In the genomic region with DNA sequence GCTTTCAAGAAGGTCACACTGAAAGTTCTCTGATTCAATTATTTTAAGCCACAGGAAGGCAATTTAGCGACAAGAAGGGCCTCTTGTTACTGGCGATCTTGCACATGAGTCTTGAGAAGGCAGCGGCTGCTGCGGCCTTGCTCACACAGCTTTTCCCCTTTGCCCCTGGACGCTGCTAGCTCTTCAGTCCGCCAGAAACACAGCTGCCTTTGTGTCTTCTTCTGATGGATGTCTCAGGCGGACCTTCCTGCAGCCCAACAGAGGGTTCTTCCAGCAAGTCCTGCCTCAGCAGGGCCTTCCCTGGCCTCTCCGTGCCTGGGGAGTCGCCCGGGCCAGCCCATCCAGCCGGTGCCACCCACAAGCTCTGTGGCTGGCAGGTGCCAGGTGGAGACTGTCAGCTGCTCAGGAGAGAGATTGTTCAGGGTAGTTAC, we compare ENCODE assay signal across 28 cellular contexts. TPM values are rescaled to one million over a fixed set of nuclear protein-coding genes. Genes with fewer than 3 reads are reported as not detected.
DNase-seq lines count a peak whose midpoint lies in the region; ATAC-seq, FAIRE-seq and TF ChIP-seq lines count a peak whose summit lies in the region.
"Had no signal": no experiment of that assay in that cellular context is flagged by ENCODE, and none has a peak within 500 bp of the region (broad histone marks: within the 10 kb centered on the region; RNA-seq: fewer than 3 reads in every experiment).

No MANE protein-coding gene starts in this region.

- H3K23ac ChIP-seq in H1 (ENCODE audit: insufficient read length) = no peak overlapping the region

- no peak for ATAC-seq in HG02938 (IDR thresholded peaks at IDR 0.05; ENCODE audit: unreplicated experiment)
- ATAC-seq: activated CD4-positive, alpha-beta T cell treated with anti-CD3 and anti-CD28 coated beads for 36 hours; activated naive CD4-positive, alpha-beta T cell treated with anti-CD3 and anti-CD28 coated beads, Interleukin-2, amount 50 U/mL, for 72 hours; GM12878; naive thymus-derived CD8-positive, alpha-beta T cell; stimulated activated memory B cell treated with anti-CD40 and anti-IgM and Interleukin-4, amounts not matched to agents 10 μg/mL and 1 μg/mL and 100 μg/mL, for 72 hours had no signal

- H3K27me3 Mint-ChIP-seq in nephron (ENCODE audit: low read depth) = peaks cover 10% of the 10 kb centered on the region

- no peak overlapping the region for H4K91ac ChIP-seq in H1 (replicated peaks; ENCODE audit: insufficient read length, low read length)

- no peak for TF ChIP-seq CTCF in H1 (IDR thresholded peaks at IDR 0.05; ENCODE audit: control extremely low read depth in 1 of 3, insufficient read depth in 1 of 3, low read depth in 1 of 3, low read length in 3 of 3)
- TF ChIP-seq CTCF in nephron (IDR thresholded peaks at IDR 0.05; ENCODE audit: unreplicated experiment in 3 of 3) = no peak

- no peak for TF ChIP-seq RAD21 in H1 (IDR thresholded peaks at IDR 0.05 in 1 of 2, conservative IDR thresholded peaks at IDR 0.05 in 1 of 2; ENCODE audit: low read depth in 2 of 2, low read length in 2 of 2)

- no peaks in the 10 kb centered on the region; a peak in 1 of 7 replicates for H3K27me3 ChIP-seq in H1 (replicated peaks in 1 of 4; ENCODE audit: control insufficient read depth in 3 of 4, extremely low read depth in 1 of 4, insufficient read depth in 3 of 4, low read length in 3 of 4)
- H3K27me3 ChIP-seq: ascending aorta, tibial artery had no signal

- DNase-seq in RPMI7951 (ENCODE audit: low read depth) (peak; percentile 42), H1 (ENCODE audit: low read depth in 1 of 2, low spot score in 2 of 2) (no peak), substantia nigra (lab: John Stamatoyannopoulos, UW) (peak in 5 of 49 donors; percentile 6 to 22 (median 8)), DMS79 (lab: John Stamatoyannopoulos, UW) (no peak), DMS153 (lab: John Stamatoyannopoulos, UW) (no peak)
- DNase-seq: activated CD4-positive, alpha-beta T cell treated with anti-CD3 and anti-CD28 coated beads for 36 hours; CD4-positive, alpha-beta memory T cell; effector CD4-positive, alpha-beta T cell; KG1; kidney glomerular epithelial cell; naive thymus-derived CD8-positive, alpha-beta T cell; NCI-H1436 treated with DMSO at 0.1 percent for 48 hours; NCI-H2227 treated with DMSO at 0.1 percent for 48 hours; NCI-H774; SIG-M5; stimulated activated CD4-positive, alpha-beta T cell treated with anti-CD3 and anti-CD28 coated beads, Interleukin-1b, Interleukin-23, amount 100 ng/mL, for 48 hours; T-helper 1 cell had no signal

- peaks cover 4% of the 10 kb centered on the region; the same call in 1 of the 2 replicates for H3K23me2 ChIP-seq in H1 (ENCODE audit: low read depth, low read length)

- no peak overlapping the region for H3K9ac ChIP-seq in H1 (replicated peaks in 1 of 4; ENCODE audit: extremely low read depth in 1 of 4, low read depth in 3 of 4, low read length in 3 of 4)

- no peaks in the 10 kb centered on the region for H3K36me3 Mint-ChIP-seq in nephron (ENCODE audit: low read depth)
- H3K36me3 Mint-ChIP-seq: activated naive CD4-positive, alpha-beta T cell treated with anti-CD3 and anti-CD28 coated beads, Interleukin-2, amount 50 U/mL, for 72 hours; CD4-positive, alpha-beta memory T cell; mesothelial cell of epicardium; naive thymus-derived CD8-positive, alpha-beta T cell; stimulated activated memory B cell treated with anti-CD40 and anti-IgM and Interleukin-4, amounts not matched to agents 10 μg/mL and 1 μg/mL and 100 μg/mL, for 72 hours had no signal

- no peak overlapping the region for H3K14ac ChIP-seq in H1 (ENCODE audit: insufficient read length)

- peaks cover 0 to 2% of the 10 kb centered on the region in 2 experiments for H4K20me1 ChIP-seq in H1 (replicated peaks in 1 of 2; ENCODE audit: control insufficient read depth in 1 of 2, insufficient read depth in 2 of 2, low read length in 2 of 2)

- no peak overlapping the region for H3K4me2 ChIP-seq in H1 (ENCODE audit: insufficient read depth in 1 of 2, low read depth in 2 of 2, low read length in 2 of 2)

- H3K79me2 ChIP-seq in H1 (ENCODE audit: control insufficient read depth in 1 of 2, insufficient read depth in 2 of 2, low read length in 2 of 2) = no peaks in the 10 kb centered on the region; a peak in 1 of 4 replicates

- H3K4me3 Mint-ChIP-seq in nephron = peak overlapping the region in 1 of 3 experiments; percentile 29
- H3K4me3 Mint-ChIP-seq: activated CD4-positive, alpha-beta T cell treated with anti-CD3 and anti-CD28 coated beads for 36 hours; CD4-positive, alpha-beta memory T cell; central memory CD8-positive, alpha-beta T cell; mesothelial cell of epicardium; naive thymus-derived CD8-positive, alpha-beta T cell; stimulated activated memory B cell treated with anti-CD40 and anti-IgM and Interleukin-4, amounts not matched to agents 10 μg/mL and 1 μg/mL and 100 μg/mL, for 72 hours had no signal

- H2BK20ac ChIP-seq in H1 (ENCODE audit: low read length) = peak overlapping the region; percentile 11

- no peak overlapping the region for H2BK120ac ChIP-seq in H1 (replicated peaks; ENCODE audit: low read depth, low read length)

- no peak for TF ChIP-seq EP300 in H1 (IDR thresholded peaks at IDR 0.05; ENCODE audit: borderline replicate concordance in 1 of 2, low read depth in 2 of 2, low read length in 2 of 2)

- peaks cover 6 to 24% (median 14%) of the 10 kb centered on the region in 4 experiments for H3K4me1 ChIP-seq in H1 (replicated peaks in 1 of 4; ENCODE audit: control insufficient read depth in 3 of 4, insufficient read depth in 4 of 4, low read length in 3 of 4)
- H3K4me1 ChIP-seq: ascending aorta, tibial artery had no signal

- no peak overlapping the region for H2AK5ac ChIP-seq in H1 (ENCODE audit: low read depth, low read length)

- TF ChIP-seq POLR2A in H1 (IDR thresholded peaks at IDR 0.05; ENCODE audit: control extremely low read depth in 1 of 2, low read depth in 2 of 2, low read length in 2 of 2) = no peak

- 0 out of 2 replicates have a peak overlapping the region, but pooled peaks have one; percentile 33 for H2BK15ac ChIP-seq in H1 (ENCODE audit: low read length)

- H3K56ac ChIP-seq in H1 (replicated peaks; ENCODE audit: insufficient read length, low read depth, low read length) = no peak overlapping the region

- no peak overlapping the region for H3K4me3 ChIP-seq in H1 (ENCODE audit: extremely low read depth in 1 of 4, insufficient read depth in 2 of 4, low read depth in 3 of 4, low read length in 4 of 4)
- H3K4me3 ChIP-seq: ascending aorta, GM12878, tibial artery had no signal

- peak overlapping the region; percentile 56; the same call in 1 of the 2 replicates for H3K18ac ChIP-seq in H1 (ENCODE audit: extremely low read depth, low read length)

- FAIRE-seq in H1 (lab: Jason Lieb, UNC) = no peak
- FAIRE-seq: frontal cortex, GM12878 had no signal

- no peak overlapping the region for H4K8ac ChIP-seq in H1 (ENCODE audit: extremely low read depth, insufficient read depth, low read length)

- no peaks in the 10 kb centered on the region for H3K9me3 ChIP-seq in H1 (ENCODE audit: insufficient read depth in 2 of 2, low read depth in 1 of 2, low read length in 1 of 2)
- H3K9me3 ChIP-seq: ascending aorta, tibial artery had no signal

- H2BK5ac ChIP-seq in H1 (ENCODE audit: low read depth, low read length) = no peak overlapping the region

- H3K79me1 ChIP-seq in H1 (ENCODE audit: low read depth, low read length) = peaks cover 3% of the 10 kb centered on the region; the same call in 1 of the 2 replicates

- no peak overlapping the region for H3K4ac ChIP-seq in H1 (replicated peaks; ENCODE audit: insufficient read length, low read depth, low read length)

- H3K27ac Mint-ChIP-seq in nephron = peak overlapping the region; percentile 37 to 86 (median 77)
- H3K27ac Mint-ChIP-seq: activated CD4-positive, alpha-beta T cell treated with anti-CD3 and anti-CD28 coated beads for 36 hours; activated naive CD4-positive, alpha-beta T cell treated with anti-CD3 and anti-CD28 coated beads, Interleukin-2, amount 50 U/mL, for 72 hours; CD4-positive, alpha-beta memory T cell; mesothelial cell of epicardium; naive thymus-derived CD8-positive, alpha-beta T cell; stimulated activated memory B cell treated with anti-CD40 and anti-IgM and Interleukin-4, amounts not matched to agents 10 μg/mL and 1 μg/mL and 100 μg/mL, for 72 hours had no signal

- H3K4me1 Mint-ChIP-seq in nephron = peaks cover 89% of the 10 kb centered on the region
- H3K4me1 Mint-ChIP-seq: activated CD4-positive, alpha-beta T cell treated with anti-CD3 and anti-CD28 coated beads for 36 hours; CD4-positive, alpha-beta memory T cell; central memory CD8-positive, alpha-beta T cell; naive thymus-derived CD8-positive, alpha-beta T cell; stimulated activated memory B cell treated with anti-CD40 and anti-IgM and Interleukin-4, amounts not matched to agents 10 μg/mL and 1 μg/mL and 100 μg/mL, for 72 hours had no signal

- POLR2A ChIA-PET in H1 (lab: Charles Lee; ENCODE audit: partially characterized antibody) = interaction anchor here (0.5 to 1.4 kb wide), 3 partner anchors 11 to 426 kb away, joined by 3 to 5 read pairs (median 4); no protein-coding TSS in a partner anchor

- no peaks in the 10 kb centered on the region for H3K9me3 Mint-ChIP-seq in nephron
- H3K9me3 Mint-ChIP-seq: activated naive CD4-positive, alpha-beta T cell treated with anti-CD3 and anti-CD28 coated beads, Interleukin-2, amount 50 U/mL, for 72 hours; CD4-positive, alpha-beta memory T cell; central memory CD8-positive, alpha-beta T cell; mesothelial cell of epicardium; naive thymus-derived CD8-positive, alpha-beta T cell; stimulated activated memory B cell treated with anti-CD40 and anti-IgM and Interleukin-4, amounts not matched to agents 10 μg/mL and 1 μg/mL and 100 μg/mL, for 72 hours had no signal

- CTCF ChIA-PET in H1 (lab: Charles Lee; ENCODE audit: partially characterized antibody) = interaction anchor here (0.7 to 3.2 kb wide), 23 partner anchors 10 to 200 kb away, joined by 3 to 44 read pairs (median 5); a partner anchor contains a TSS

- H3K27ac ChIP-seq in H1 (ENCODE audit: low read depth, low read length) (no peak overlapping the region; the same call in 1 of the 2 replicates), substantia nigra (ENCODE audit: low read depth, low read length, poor library complexity, severe bottlenecking) (peak overlapping the region; percentile 70)
- H3K27ac ChIP-seq: ascending aorta, tibial artery had no signal

- no peak overlapping the region for H4K5ac ChIP-seq in H1 (ENCODE audit: insufficient read length, low read depth, low read length)

- no peak overlapping the region for H2AFZ ChIP-seq in H1 (ENCODE audit: low read length)

- H2BK12ac ChIP-seq in H1 (ENCODE audit: low read depth, low read length) = 0 out of 2 replicates have a peak overlapping the region, but pooled peaks have one; percentile 60

- 89% methylated on average over 10 of the region's 11 CpGs; no CpG with 5 or more reads in 1 of the 2 experiments for WGBS in H1 (ENCODE audit: extremely low coverage in 1 of 2, insufficient coverage in 1 of 2, insufficient read length in 1 of 2, insufficient replicate concordance in 2 of 2, low coverage in 1 of 2, low lambda C conversion rate in 2 of 2, missing lambda C conversion rate in 1 of 2), 2 experiments

- H3K36me3 ChIP-seq in H1 (ENCODE audit: control insufficient read depth in 2 of 4, insufficient read depth in 4 of 4, low read length in 3 of 4) = no peaks in the 10 kb centered on the region
- H3K36me3 ChIP-seq: ascending aorta, tibial artery had no signal

RNA-seq across cellular contexts. Expression of a gene that starts 59.4 kb away (rescaled TPM):
- total RNA-seq in RPMI7951 (2014; rRNA removed; shearing (Covaris generic)) = 2.1 and 2.8 TPM in 2 replicates
- 1.9 and 2.0 TPM in 2 replicates for total RNA-seq in H1 (2021; fragmentation: NEBNext Ultra II Directional; extraction: Animal tissue kit (Norgen Biotek cat#: 25700))
- 2.0 and 2.5 TPM in 2 replicates for polyA plus RNA-seq in H1 (2011; rRNA removed)
- 1.3 TPM for polyA plus RNA-seq in H1 (2011; cell fraction: cytosol; rRNA removed)
- polyA plus RNA-seq in H1 (2011; cell fraction: nucleus; rRNA removed) = 2.1 TPM
- 2.4 to 3.4 TPM (median 2.8 TPM) in 4 replicates for polyA plus RNA-seq in H1 (2012, experiment 1 of 2)
- polyA plus RNA-seq in H1 (2012, experiment 2 of 2) = 1.4 TPM
- 0.26 TPM for polyA plus RNA-seq in H1 (2013, experiment 1 of 2)
- polyA plus RNA-seq in H1 (2013, experiment 2 of 2) = 0.24 TPM
- 1.8 and 1.9 TPM in 2 replicates for polyA minus RNA-seq in H1 (2011; rRNA and poly(A)+ RNA removed)
- 1.4 TPM for polyA minus RNA-seq in H1 (2011; cell fraction: cytosol; rRNA and poly(A)+ RNA removed)
- 5.6 TPM for polyA minus RNA-seq in H1 (2011; cell fraction: nucleus; rRNA and poly(A)+ RNA removed)
- total RNA-seq: activated CD4-positive, alpha-beta T cell treated with anti-CD3 and anti-CD28 coated beads for 36 hours; CD4-positive, alpha-beta memory T cell; GM12878; HT-29; naive thymus-derived CD8-positive, alpha-beta T cell had no signal
- polyA plus RNA-seq: CD4-positive, alpha-beta memory T cell; GM12878; naive thymus-derived CD8-positive, alpha-beta T cell had no signal
